1 cellular context compared by ENCODE assay signal in the genomic region with DNA sequence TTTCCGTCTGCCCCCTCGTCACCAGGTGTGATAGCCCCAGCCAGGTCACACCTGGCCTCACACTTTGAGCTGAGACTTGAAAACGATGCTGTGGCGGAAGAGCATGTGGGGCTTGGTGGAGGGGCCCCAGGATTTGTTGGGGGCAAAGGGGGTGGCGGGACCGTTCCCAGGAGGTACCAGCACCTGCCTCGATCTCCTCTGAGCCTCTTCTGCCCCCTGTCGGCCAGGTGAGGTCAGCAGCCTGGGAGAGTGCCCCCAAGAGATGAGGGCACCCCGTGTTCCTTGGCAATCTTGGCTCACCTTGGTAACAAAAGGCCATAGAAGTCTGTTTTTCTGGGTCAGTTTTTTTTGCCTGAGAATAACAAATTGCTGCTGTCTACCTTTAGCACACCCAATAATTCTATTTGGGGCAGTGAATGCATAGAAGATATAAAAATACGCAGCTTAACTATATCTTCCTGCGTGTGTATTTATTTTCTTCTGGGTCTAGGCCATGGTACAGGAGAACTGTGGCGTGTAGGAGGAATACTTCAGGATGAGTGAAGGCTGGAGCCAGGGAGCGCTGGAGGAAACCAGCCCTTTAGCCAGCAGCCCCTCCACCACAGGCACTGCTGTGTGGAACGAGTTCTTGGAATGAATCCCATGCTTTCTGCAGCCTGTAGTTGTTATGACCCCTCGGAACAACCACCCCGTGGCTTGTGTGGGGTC.
TF ChIP-seq lines count a peak whose summit lies in the region.

No MANE protein-coding gene starts in this region.

TF ChIP-seq in SK-N-SH treated with all-trans-retinoic acid at 6 μM for 48 hours, 23 proteins besides CTCF, POLR2A, EP300 and RAD21 (continued from another document):
- TF ChIP-seq, protein P1, sequence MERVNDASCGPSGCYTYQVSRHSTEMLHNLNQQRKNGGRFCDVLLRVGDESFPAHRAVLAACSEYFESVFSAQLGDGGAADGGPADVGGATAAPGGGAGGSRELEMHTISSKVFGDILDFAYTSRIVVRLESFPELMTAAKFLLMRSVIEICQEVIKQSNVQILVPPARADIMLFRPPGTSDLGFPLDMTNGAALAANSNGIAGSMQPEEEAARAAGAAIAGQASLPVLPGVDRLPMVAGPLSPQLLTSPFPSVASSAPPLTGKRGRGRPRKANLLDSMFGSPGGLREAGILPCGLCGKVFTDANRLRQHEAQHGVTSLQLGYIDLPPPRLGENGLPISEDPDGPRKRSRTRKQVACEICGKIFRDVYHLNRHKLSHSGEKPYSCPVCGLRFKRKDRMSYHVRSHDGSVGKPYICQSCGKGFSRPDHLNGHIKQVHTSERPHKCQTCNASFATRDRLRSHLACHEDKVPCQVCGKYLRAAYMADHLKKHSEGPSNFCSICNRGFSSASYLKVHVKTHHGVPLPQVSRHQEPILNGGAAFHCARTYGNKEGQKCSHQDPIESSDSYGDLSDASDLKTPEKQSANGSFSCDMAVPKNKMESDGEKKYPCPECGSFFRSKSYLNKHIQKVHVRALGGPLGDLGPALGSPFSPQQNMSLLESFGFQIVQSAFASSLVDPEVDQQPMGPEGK (CRISPR knock-in tag; IDR thresholded peaks at IDR 0.05; ENCODE audit: borderline replicate concordance): no peak
- TF ChIP-seq ZNF8 (CRISPR knock-in tag; IDR thresholded peaks at IDR 0.05) (no peak), ISL1 (CRISPR knock-in tag; IDR thresholded peaks at IDR 0.05) (no peak), RARB (CRISPR knock-in tag; IDR thresholded peaks at IDR 0.05) (no peak), PPARA (CRISPR knock-in tag; IDR thresholded peaks at IDR 0.05; ENCODE audit: borderline replicate concordance) (no peak), CSDC2 (CRISPR knock-in tag; IDR thresholded peaks at IDR 0.05) (no peak), ZNF70 (CRISPR knock-in tag; IDR thresholded peaks at IDR 0.05) (no peak), ZC3H10 (CRISPR knock-in tag; IDR thresholded peaks at IDR 0.05) (no peak), GLIS3 (CRISPR knock-in tag; IDR thresholded peaks at IDR 0.05) (no peak), BACH2 (CRISPR knock-in tag; IDR thresholded peaks at IDR 0.05; ENCODE audit: borderline replicate concordance) (no peak), ESRRG (CRISPR knock-in tag; IDR thresholded peaks at IDR 0.05) (no peak)
- TF ChIP-seq, protein P2, sequence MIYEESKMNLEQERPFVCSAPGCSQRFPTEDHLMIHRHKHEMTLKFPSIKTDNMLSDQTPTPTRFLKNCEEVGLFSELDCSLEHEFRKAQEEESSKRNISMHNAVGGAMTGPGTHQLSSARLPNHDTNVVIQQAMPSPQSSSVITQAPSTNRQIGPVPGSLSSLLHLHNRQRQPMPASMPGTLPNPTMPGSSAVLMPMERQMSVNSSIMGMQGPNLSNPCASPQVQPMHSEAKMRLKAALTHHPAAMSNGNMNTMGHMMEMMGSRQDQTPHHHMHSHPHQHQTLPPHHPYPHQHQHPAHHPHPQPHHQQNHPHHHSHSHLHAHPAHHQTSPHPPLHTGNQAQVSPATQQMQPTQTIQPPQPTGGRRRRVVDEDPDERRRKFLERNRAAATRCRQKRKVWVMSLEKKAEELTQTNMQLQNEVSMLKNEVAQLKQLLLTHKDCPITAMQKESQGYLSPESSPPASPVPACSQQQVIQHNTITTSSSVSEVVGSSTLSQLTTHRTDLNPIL (CRISPR knock-in tag; IDR thresholded peaks at IDR 0.05; ENCODE audit: low read depth): no peak
- TF ChIP-seq, protein P3, sequence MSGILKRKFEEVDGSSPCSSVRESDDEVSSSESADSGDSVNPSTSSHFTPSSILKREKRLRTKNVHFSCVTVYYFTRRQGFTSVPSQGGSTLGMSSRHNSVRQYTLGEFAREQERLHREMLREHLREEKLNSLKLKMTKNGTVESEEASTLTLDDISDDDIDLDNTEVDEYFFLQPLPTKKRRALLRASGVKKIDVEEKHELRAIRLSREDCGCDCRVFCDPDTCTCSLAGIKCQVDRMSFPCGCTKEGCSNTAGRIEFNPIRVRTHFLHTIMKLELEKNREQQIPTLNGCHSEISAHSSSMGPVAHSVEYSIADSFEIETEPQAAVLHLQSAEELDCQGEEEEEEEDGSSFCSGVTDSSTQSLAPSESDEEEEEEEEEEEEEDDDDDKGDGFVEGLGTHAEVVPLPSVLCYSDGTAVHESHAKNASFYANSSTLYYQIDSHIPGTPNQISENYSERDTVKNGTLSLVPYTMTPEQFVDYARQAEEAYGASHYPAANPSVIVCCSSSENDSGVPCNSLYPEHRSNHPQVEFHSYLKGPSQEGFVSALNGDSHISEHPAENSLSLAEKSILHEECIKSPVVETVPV (CRISPR knock-in tag; IDR thresholded peaks at IDR 0.05): no peak
- TF ChIP-seq, protein P4, sequence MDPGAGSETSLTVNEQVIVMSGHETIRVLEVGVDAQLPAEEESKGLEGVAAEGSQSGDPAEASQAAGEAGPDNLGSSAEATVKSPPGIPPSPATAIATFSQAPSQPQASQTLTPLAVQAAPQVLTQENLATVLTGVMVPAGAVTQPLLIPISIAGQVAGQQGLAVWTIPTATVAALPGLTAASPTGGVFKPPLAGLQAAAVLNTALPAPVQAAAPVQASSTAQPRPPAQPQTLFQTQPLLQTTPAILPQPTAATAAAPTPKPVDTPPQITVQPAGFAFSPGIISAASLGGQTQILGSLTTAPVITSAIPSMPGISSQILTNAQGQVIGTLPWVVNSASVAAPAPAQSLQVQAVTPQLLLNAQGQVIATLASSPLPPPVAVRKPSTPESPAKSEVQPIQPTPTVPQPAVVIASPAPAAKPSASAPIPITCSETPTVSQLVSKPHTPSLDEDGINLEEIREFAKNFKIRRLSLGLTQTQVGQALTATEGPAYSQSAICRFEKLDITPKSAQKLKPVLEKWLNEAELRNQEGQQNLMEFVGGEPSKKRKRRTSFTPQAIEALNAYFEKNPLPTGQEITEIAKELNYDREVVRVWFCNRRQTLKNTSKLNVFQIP (CRISPR knock-in tag; IDR thresholded peaks at IDR 0.05; ENCODE audit: borderline replicate concordance, low read depth): no peak
